In the genomic region with DNA sequence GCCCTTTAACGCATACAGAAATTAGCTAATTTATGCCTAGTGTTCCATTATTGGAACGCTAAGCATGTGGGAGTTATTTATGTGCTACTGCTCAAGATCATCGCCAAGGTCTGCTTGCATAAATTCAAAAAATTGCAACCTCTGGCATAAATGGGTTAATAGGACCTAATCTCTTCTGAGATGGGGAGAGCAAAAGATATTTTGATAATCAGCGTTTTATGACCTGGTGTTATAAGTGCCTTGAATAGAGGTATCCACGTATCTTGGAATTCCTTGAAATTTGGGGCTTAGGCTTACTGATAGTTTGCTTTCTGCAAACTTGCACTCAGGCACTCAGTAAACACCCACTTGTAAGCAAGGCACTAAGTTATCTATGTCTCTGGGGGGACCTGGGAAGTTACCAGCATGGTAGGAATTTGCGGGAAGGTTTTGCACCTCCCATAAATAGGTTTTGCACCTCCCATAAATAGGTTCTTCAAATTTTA, we compare ENCODE assay signal across 9 cellular contexts. TPM values are rescaled to one million over a fixed set of nuclear protein-coding genes. Genes with fewer than 3 reads are reported as not detected.
DNase-seq lines count a peak whose midpoint lies in the region; ATAC-seq and TF ChIP-seq lines count a peak whose summit lies in the region.
"Had no signal": no experiment of that assay in that cellular context is flagged by ENCODE, and none has a peak within 500 bp of the region (broad histone marks: within the 10 kb centered on the region; RNA-seq: fewer than 3 reads in every experiment).

No MANE protein-coding gene starts in this region.

- peaks cover 19% of the 10 kb centered on the region for H3K36me3 Mint-ChIP-seq in activated T-cell treated with anti-CD3 and anti-CD28 coated beads, Interleukin-2, amount 50 U/mL, for 4 hours (ENCODE audit: insufficient read depth)
- H3K36me3 Mint-ChIP-seq in activated T-helper 17 cell treated with anti-CD3 and anti-CD28 coated beads, Interleukin-2, amount 50 U/mL, for 72 hours (ENCODE audit: low read depth) = peaks cover 72% of the 10 kb centered on the region

- no peak for ATAC-seq in activated T-cell treated with anti-CD3 and anti-CD28 coated beads, Interleukin-2, amount 50 U/mL, for 4 hours
- ATAC-seq in activated T-helper 17 cell treated with anti-CD3 and anti-CD28 coated beads, Interleukin-2, amount 50 U/mL, for 72 hours (replicated peaks) = no peak

- no peak overlapping the region for H3K27ac ChIP-seq in suprapubic skin

- H3K4me1 ChIP-seq in suprapubic skin = peaks cover 30% of the 10 kb centered on the region

- H3K27ac Mint-ChIP-seq in activated T-helper 17 cell treated with anti-CD3 and anti-CD28 coated beads, Interleukin-2, amount 50 U/mL, for 72 hours = peak overlapping the region; percentile 96

- peak overlapping the region; percentile 94 for H3K4me3 Mint-ChIP-seq in activated T-cell treated with anti-CD3 and anti-CD28 coated beads, Interleukin-2, amount 50 U/mL, for 4 hours
- H3K4me3 Mint-ChIP-seq in activated T-helper 17 cell treated with anti-CD3 and anti-CD28 coated beads, Interleukin-2, amount 50 U/mL, for 72 hours = peak overlapping the region; percentile 89

- no peaks in the 10 kb centered on the region for H3K27me3 Mint-ChIP-seq in activated T-cell treated with anti-CD3 and anti-CD28 coated beads, Interleukin-2, amount 50 U/mL, for 4 hours (ENCODE audit: low read depth)
- H3K27me3 Mint-ChIP-seq in activated T-helper 17 cell treated with anti-CD3 and anti-CD28 coated beads, Interleukin-2, amount 50 U/mL, for 72 hours = no peaks in the 10 kb centered on the region

- no peak for DNase-seq in activated T-cell treated with anti-CD3 and anti-CD28 coated beads, Interleukin-2, amount 50 U/mL, for 4 hours
- no peak for DNase-seq in activated T-cell treated with anti-CD3 and anti-CD28 coated beads, Interleukin-2, amount 50 U/mL, for 1 hour
- DNase-seq in suprapubic skin (ENCODE audit: low spot score in 2 of 2) = no peak
- no peak for DNase-seq in Kasumi-1 (lab: John Stamatoyannopoulos, UW)
- DNase-seq in NK-92 (lab: John Stamatoyannopoulos, UW; ENCODE audit: unreplicated experiment) = no peak
- DNase-seq in NCI-H2107 (lab: John Stamatoyannopoulos, UW) = no peak
- DNase-seq: activated CD8-positive, alpha-beta memory T cell treated with anti-CD3 and anti-CD28 coated beads for 24 hours had no signal

- TF ChIP-seq POLR2A in suprapubic skin (IDR thresholded peaks at IDR 0.05) = no peak

- H3K4me3 ChIP-seq in iPS-18c (ENCODE audit: insufficient read depth, low read depth, low read length) = 0 out of 2 replicates have a peak overlapping the region, but pooled peaks have one; percentile 26
- peak overlapping the region; percentile 72 for H3K4me3 ChIP-seq in suprapubic skin

- H3K36me3 ChIP-seq in suprapubic skin = peaks cover 20% of the 10 kb centered on the region

- WGBS in suprapubic skin = 70% methylated on average over 6 of the region's 6 CpGs

- peaks cover 63% of the 10 kb centered on the region for H3K4me1 Mint-ChIP-seq in activated T-cell treated with anti-CD3 and anti-CD28 coated beads, Interleukin-2, amount 50 U/mL, for 4 hours (ENCODE audit: low read depth)
- H3K4me1 Mint-ChIP-seq in activated T-helper 17 cell treated with anti-CD3 and anti-CD28 coated beads, Interleukin-2, amount 50 U/mL, for 72 hours = peaks cover 36% of the 10 kb centered on the region

- TF ChIP-seq EP300 in suprapubic skin (IDR thresholded peaks at IDR 0.05) = no peak

- no peak for TF ChIP-seq CTCF in suprapubic skin (IDR thresholded peaks at IDR 0.05)

- H3K27me3 ChIP-seq in suprapubic skin = no peaks in the 10 kb centered on the region

- H3K9me3 Mint-ChIP-seq in activated T-cell treated with anti-CD3 and anti-CD28 coated beads, Interleukin-2, amount 50 U/mL, for 4 hours = no peaks in the 10 kb centered on the region
- H3K9me3 Mint-ChIP-seq in activated T-helper 17 cell treated with anti-CD3 and anti-CD28 coated beads, Interleukin-2, amount 50 U/mL, for 72 hours = no peaks in the 10 kb centered on the region

- peaks cover 2% of the 10 kb centered on the region for H3K9me3 ChIP-seq in iPS-18c (ENCODE audit: control insufficient read depth, insufficient read depth, low read length)
- H3K9me3 ChIP-seq in suprapubic skin = no peaks in the 10 kb centered on the region

RNA-seq across cellular contexts. Expression of a gene that starts 1.8 kb away (rescaled TPM):
- 100 to 1,000 TPM; 453 to 460 (median 459) TPM for total RNA-seq in activated T-cell treated with anti-CD3 and anti-CD28 coated beads, Interleukin-2, amount 50 U/mL, for 4 hours
- 100 to 1,000 TPM; 263 to 402 TPM for total RNA-seq in activated T-helper 17 cell treated with anti-CD3 and anti-CD28 coated beads, Interleukin-2, amount 50 U/mL, for 72 hours
- 100 to 1,000 TPM; 128 to 174 (median 137) TPM for total RNA-seq in suprapubic skin
